ENCODE assay signal across 27 cellular contexts in the genomic region with DNA sequence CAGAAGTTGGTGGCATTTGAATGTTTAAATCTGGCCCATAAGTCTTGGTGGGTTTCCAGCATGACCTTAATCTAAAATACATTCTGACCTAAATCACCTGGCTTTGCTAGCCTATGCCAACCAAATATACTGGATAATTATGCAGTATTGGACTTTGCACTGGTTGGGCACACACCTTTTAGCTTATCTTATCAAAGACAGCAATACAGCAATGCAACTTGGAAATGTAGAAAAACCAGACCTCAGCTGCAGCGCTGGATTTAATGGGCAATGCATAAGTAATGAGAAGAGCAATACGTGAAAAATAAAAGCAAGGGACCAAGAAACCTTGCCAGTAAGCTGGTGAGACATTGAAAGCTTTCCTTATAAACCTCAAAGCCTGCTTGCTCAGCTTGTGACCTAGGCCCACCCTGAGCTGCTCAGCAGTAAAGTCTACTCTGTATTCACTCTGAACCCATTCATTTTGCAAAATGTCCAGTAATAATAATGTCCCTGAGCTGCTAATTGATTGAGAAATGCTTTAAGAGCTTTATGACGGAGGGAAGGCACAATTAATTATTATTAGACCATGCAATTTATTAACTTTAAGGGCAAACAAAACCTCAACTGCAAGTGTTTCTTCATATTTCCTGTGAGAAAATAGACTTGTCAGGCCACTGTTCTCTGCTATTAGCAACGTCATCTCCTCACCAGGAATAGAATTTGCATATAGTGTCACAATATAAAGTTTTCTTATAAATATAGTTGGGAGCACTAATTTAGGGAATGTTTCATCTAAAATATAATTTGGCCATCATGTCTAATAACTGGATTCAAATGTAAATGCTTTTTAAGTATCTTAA. TPM values are rescaled to one million over a fixed set of nuclear protein-coding genes. Genes with fewer than 3 reads are reported as not detected.
DNase-seq lines count a peak whose midpoint lies in the region; ATAC-seq, FAIRE-seq and TF ChIP-seq lines count a peak whose summit lies in the region.
"Had no signal": no experiment of that assay in that cellular context is flagged by ENCODE, and none has a peak within 500 bp of the region (broad histone marks: within the 10 kb centered on the region; RNA-seq: fewer than 3 reads in every experiment).

No MANE protein-coding gene starts in this region.

- H3K9me3 Mint-ChIP-seq in immature natural killer cell: no peaks in the 10 kb centered on the region
- H3K9me3 Mint-ChIP-seq: activated B cell treated with CpG ODN at 0.5 μM for 24 hours; activated CD4-positive, alpha-beta T cell treated with anti-CD3 and anti-CD28 coated beads, Interleukin-2, amount 10 ng/mL, durations not matched to agents 7 days and 5 days; activated naive CD4-positive, alpha-beta T cell treated with anti-CD3 and anti-CD28 coated beads, Interleukin-2, amount 50 U/mL, for 72 hours; H9; IgD-negative memory B cell; naive thymus-derived CD8-positive, alpha-beta T cell; stimulated activated naive B cell treated with anti-CD40 and anti-IgM and Interleukin-4, amounts not matched to agents 10 μg/mL and 1 μg/mL and 100 μg/mL, for 72 hours had no signal

- H3K4me3 Mint-ChIP-seq in immature natural killer cell: peak overlapping the region in 4 of 5 donors; percentile 39 to 57 (median 49)
- H3K4me3 Mint-ChIP-seq: activated B cell treated with CpG ODN at 0.5 μM for 24 hours; activated CD4-positive, alpha-beta T cell treated with anti-CD3 and anti-CD28 coated beads, Interleukin-2, amount 10 ng/mL, durations not matched to agents 7 days and 5 days; H9; IgD-negative memory B cell; naive thymus-derived CD8-positive, alpha-beta T cell; stimulated activated naive B cell treated with anti-CD40 and anti-IgM and Interleukin-4, amounts not matched to agents 10 μg/mL and 1 μg/mL and 100 μg/mL, for 72 hours had no signal

- H3K36me3 ChIP-seq in lower lobe of right lung: no peaks in the 10 kb centered on the region
- H3K36me3 ChIP-seq: left ventricle myocardium inferior had no signal

- H3K4me1 Mint-ChIP-seq in immature natural killer cell: peaks cover 17 to 18% of the 10 kb centered on the region in 2 donors
- H3K4me1 Mint-ChIP-seq: activated B cell treated with CpG ODN at 0.5 μM for 24 hours; IgD-negative memory B cell; stimulated activated naive B cell treated with anti-CD40 and anti-IgM and Interleukin-4, amounts not matched to agents 10 μg/mL and 1 μg/mL and 100 μg/mL, for 72 hours had no signal

- peak overlapping the region in 5 of 6 donors; percentile 20 to 75 (median 43) for H3K27ac Mint-ChIP-seq in immature natural killer cell
- H3K27ac Mint-ChIP-seq: activated B cell treated with CpG ODN at 0.5 μM for 24 hours; activated CD4-positive, alpha-beta T cell treated with anti-CD3 and anti-CD28 coated beads, Interleukin-2, amount 10 ng/mL, durations not matched to agents 7 days and 5 days; activated naive CD4-positive, alpha-beta T cell treated with anti-CD3 and anti-CD28 coated beads, Interleukin-2, amount 50 U/mL, for 72 hours; H9; IgD-negative memory B cell; naive thymus-derived CD8-positive, alpha-beta T cell; stimulated activated naive B cell treated with anti-CD40 and anti-IgM and Interleukin-4, amounts not matched to agents 10 μg/mL and 1 μg/mL and 100 μg/mL, for 72 hours had no signal

- no peaks in the 10 kb centered on the region for H3K4me1 ChIP-seq in lower lobe of right lung
- H3K4me1 ChIP-seq: left ventricle myocardium inferior had no signal

- intact Hi-C loops in lower lobe of right lung (cut with DNase I): no loop called here

- peaks cover 2 to 8% (median 6%) of the 10 kb centered on the region in 3 donors for H3K27me3 Mint-ChIP-seq in immature natural killer cell (ENCODE audit: low read depth in 3 of 3)
- H3K27me3 Mint-ChIP-seq: activated CD4-positive, alpha-beta T cell treated with anti-CD3 and anti-CD28 coated beads, Interleukin-2, amount 10 ng/mL, durations not matched to agents 7 days and 5 days had no signal

- DNase-seq in NK-92 treated with Interleukin-12 subunit alpha and Interleukin-12 subunit beta, amount 100 ng/mL, for 24 hours (lab: John Stamatoyannopoulos, UW): peak; percentile 9
- DNase-seq in NK-92 (lab: John Stamatoyannopoulos, UW; ENCODE audit: unreplicated experiment): no peak
- peak in 1 of 3 donors; percentile 9 for DNase-seq in immature natural killer cell
- peak; percentile 89 for DNase-seq in renal cortical epithelial cell (ENCODE audit: low read depth)
- DNase-seq in lower lobe of right lung: no peak
- DNase-seq in urothelium cell line (ENCODE audit: low spot score): no peak
- DNase-seq: activated B cell treated with CpG ODN at 0.5 μM for 24 hours; activated CD4-positive, alpha-beta T cell treated with anti-CD3 and anti-CD28 coated beads, Interleukin-2, amount 10 ng/mL, durations not matched to agents 7 days and 5 days; amygdala; DMS79 treated with DMSO at 0.1 percent for 48 hours; GDM1; H9; left ventricle myocardium inferior; naive thymus-derived CD8-positive, alpha-beta T cell; NCI-H1694 treated with DMSO at 0.1 percent for 48 hours; NCI-H2171; NCI-H82; occipital lobe; stimulated activated naive B cell treated with anti-CD40 and anti-IgM and Interleukin-4, amounts not matched to agents 10 μg/mL and 1 μg/mL and 100 μg/mL, for 72 hours had no signal

- H3K27ac ChIP-seq in lower lobe of right lung: no peak overlapping the region
- H3K27ac ChIP-seq: 22Rv1, C4-2B, left ventricle myocardium inferior, SK-N-MC had no signal

- H3K36me3 Mint-ChIP-seq in immature natural killer cell: no peaks in the 10 kb centered on the region
- H3K36me3 Mint-ChIP-seq: activated naive CD4-positive, alpha-beta T cell treated with anti-CD3 and anti-CD28 coated beads, Interleukin-2, amount 50 U/mL, for 72 hours; naive thymus-derived CD8-positive, alpha-beta T cell; stimulated activated naive B cell treated with anti-CD40 and anti-IgM and Interleukin-4, amounts not matched to agents 10 μg/mL and 1 μg/mL and 100 μg/mL, for 72 hours had no signal

- ATAC-seq in HG02943 (IDR thresholded peaks at IDR 0.05; ENCODE audit: low read depth, unreplicated experiment): peak; percentile 48
- no peak for ATAC-seq in GM21723 (IDR thresholded peaks at IDR 0.05; ENCODE audit: unreplicated experiment)
- ATAC-seq in lower lobe of right lung: no peak
- ATAC-seq: naive thymus-derived CD8-positive, alpha-beta T cell had no signal

- H3K9me3 ChIP-seq in lower lobe of right lung: no peaks in the 10 kb centered on the region
- H3K9me3 ChIP-seq: left ventricle myocardium inferior had no signal

- H3K4me3 ChIP-seq in lower lobe of right lung: no peak overlapping the region
- H3K4me3 ChIP-seq: left ventricle myocardium inferior, SK-N-MC had no signal

- FAIRE-seq in urothelium cell line (lab: Jason Lieb, UNC): no peak
- FAIRE-seq: endothelial cell of umbilical vein had no signal

- H3K27me3 ChIP-seq in lower lobe of right lung (ENCODE audit: low read depth): no peaks in the 10 kb centered on the region

- TF ChIP-seq CTCF in lower lobe of right lung (IDR thresholded peaks at IDR 0.05): no peak

RNA-seq across cellular contexts. Expression of a gene that starts 49.4 kb away (rescaled TPM):
- polyA plus RNA-seq in immature natural killer cell: 1 to 10 TPM in 2 of 3 donors, under 1 TPM in 1; 0.51 to 1.8 (median 1.6) TPM
- total RNA-seq in renal cortical epithelial cell (8.5 and 21.9 TPM in 2 replicates), lower lobe of right lung (8.7 TPM)

Comparison
In these comparisons a context has a peak if more than half of its experiments do, and no peak if none do; other contexts are left out.
1. DNase-seq: peak in NK-92 treated with Interleukin-12 subunit alpha and Interleukin-12 subunit beta, amount 100 ng/mL, for 24 hours (single experiment) and renal cortical epithelial cell (single experiment); none in NK-92 (single experiment), lower lobe of right lung (single experiment) and urothelium cell line (single experiment).